Comparison of ENCODE assay signal across 1 cellular context in the genomic region with DNA sequence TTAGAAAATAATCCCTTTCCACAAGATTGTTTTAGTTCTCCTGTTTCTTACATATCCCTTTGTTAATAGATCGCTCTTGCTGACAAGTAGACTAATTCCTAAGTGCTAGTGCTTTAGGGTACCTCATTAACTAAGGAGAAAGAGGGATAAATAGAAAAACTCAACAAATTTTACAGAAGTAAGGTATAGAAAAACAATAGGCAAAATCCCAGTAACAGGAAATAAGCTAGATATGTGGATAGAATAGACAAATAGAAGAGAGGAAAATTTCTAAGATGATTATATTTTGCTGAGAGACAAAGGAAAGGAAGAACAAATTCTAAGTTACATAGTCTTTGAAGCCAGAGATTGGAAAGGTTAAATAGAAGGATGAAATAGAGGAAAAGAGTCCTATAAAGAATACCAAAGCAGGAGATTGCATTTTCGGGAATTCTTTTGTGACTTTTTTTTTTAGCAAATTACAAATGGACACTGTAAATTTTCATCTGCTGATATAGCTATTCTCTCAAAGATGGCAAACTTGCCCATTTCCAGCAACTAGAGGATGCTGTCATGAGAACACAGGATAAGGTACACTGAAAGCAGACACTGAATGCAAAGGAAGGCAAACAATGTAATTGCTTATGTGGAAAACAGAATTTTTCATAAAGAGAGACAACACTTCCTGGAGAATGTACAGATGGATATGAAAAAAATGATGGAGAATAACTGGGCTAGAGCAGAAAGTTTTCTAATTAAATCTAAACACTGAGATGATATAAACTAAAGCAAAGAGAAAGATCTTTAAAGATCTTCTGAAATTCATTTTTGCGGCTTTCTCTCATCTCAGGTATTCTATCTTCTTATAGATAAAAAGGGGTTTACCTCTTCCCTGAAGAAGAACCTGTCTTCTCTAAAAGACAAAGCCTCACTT.
TF ChIP-seq lines count a peak whose summit lies in the region.

No MANE protein-coding gene starts in this region.

TF ChIP-seq in endothelial cell of umbilical vein, 7 proteins besides CTCF, POLR2A, EP300 and RAD21:
- TF ChIP-seq FOS (IDR thresholded peaks at IDR 0.05; ENCODE audit: borderline replicate concordance, insufficient read depth, low read length) (no peak), MAX (IDR thresholded peaks at IDR 0.05; ENCODE audit: insufficient read depth, insufficient read length) (no peak), GATA2 (IDR thresholded peaks at IDR 0.05; ENCODE audit: insufficient read depth, insufficient read length, low read depth, low read length) (no peak), MYC (IDR thresholded peaks at IDR 0.05; ENCODE audit: low read depth, low read length) (no peak), JUN (IDR thresholded peaks at IDR 0.05; ENCODE audit: borderline replicate concordance, insufficient read depth, insufficient read length, low read depth) (no peak), POLR2AphosphoS5 (IDR thresholded peaks at IDR 0.05; ENCODE audit: insufficient read depth, low read depth, low read length) (no peak), EZH2 (IDR thresholded peaks at IDR 0.05; ENCODE audit: borderline replicate concordance, low read depth, low read length, severe bottlenecking) (no peak)
TF ChIP-seq in endothelial cell of umbilical vein: peak in this region for 0.
